ENCODE assay signal across 2 cellular contexts in genomic region chr2:134917958-134918517, GRCh38.
TF ChIP-seq lines count a peak whose summit lies in the region.

No MANE protein-coding gene starts in this region.

TF ChIP-seq in HEK293, 187 proteins besides CTCF, POLR2A, EP300 and RAD21 (continued from another document):
- TF ChIP-seq, protein P1, sequence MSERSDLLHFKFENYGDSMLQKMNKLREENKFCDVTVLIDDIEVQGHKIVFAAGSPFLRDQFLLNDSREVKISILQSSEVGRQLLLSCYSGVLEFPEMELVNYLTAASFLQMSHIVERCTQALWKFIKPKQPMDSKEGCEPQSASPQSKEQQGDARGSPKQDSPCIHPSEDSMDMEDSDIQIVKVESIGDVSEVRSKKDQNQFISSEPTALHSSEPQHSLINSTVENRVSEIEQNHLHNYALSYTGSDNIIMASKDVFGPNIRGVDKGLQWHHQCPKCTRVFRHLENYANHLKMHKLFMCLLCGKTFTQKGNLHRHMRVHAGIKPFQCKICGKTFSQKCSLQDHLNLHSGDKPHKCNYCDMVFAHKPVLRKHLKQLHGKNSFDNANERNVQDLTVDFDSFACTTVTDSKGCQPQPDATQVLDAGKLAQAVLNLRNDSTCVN (tag by site-specific recombination; optimal IDR thresholded peaks at IDR 0.05) = peak; percentile 43
- TF ChIP-seq ZFP37 (tag by site-specific recombination; IDR thresholded peaks at IDR 0.05) (0 out of 2 replicates have a peak, but pooled peaks have one; percentile 28), ZSCAN30 (tag by site-specific recombination; IDR thresholded peaks at IDR 0.05) (0 out of 2 replicates have a peak, but pooled peaks have one; percentile 24), ZBTB11 (tag by site-specific recombination; conservative IDR thresholded peaks at IDR 0.05; ENCODE audit: low read depth) (peak; percentile 43), YY1 (tag by site-specific recombination; IDR thresholded peaks at IDR 0.05) (0 out of 2 replicates have a peak, but pooled peaks have one; percentile 16)
- TF ChIP-seq, protein P2, sequence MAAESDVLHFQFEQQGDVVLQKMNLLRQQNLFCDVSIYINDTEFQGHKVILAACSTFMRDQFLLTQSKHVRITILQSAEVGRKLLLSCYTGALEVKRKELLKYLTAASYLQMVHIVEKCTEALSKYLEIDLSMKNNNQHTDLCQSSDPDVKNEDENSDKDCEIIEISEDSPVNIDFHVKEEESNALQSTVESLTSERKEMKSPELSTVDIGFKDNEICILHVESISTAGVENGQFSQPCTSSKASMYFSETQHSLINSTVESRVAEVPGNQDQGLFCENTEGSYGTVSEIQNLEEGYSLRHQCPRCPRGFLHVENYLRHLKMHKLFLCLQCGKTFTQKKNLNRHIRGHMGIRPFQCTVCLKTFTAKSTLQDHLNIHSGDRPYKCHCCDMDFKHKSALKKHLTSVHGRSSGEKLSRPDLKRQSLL (tag by site-specific recombination; IDR thresholded peaks at IDR 0.05) = 0 out of 2 replicates have a peak, but pooled peaks have one; percentile 31

TF ChIP-seq in GM12878, 131 proteins besides CTCF, POLR2A, EP300 and RAD21 (continued from another document and continues in another):
- TF ChIP-seq, protein P3, sequence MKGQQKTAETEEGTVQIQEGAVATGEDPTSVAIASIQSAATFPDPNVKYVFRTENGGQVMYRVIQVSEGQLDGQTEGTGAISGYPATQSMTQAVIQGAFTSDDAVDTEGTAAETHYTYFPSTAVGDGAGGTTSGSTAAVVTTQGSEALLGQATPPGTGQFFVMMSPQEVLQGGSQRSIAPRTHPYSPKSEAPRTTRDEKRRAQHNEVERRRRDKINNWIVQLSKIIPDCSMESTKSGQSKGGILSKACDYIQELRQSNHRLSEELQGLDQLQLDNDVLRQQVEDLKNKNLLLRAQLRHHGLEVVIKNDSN (IDR thresholded peaks at IDR 0.05; ENCODE audit: borderline replicate concordance, extremely low read length, insufficient read depth, low read depth, low read length) = no peak
- TF ChIP-seq ETV6 (conservative IDR thresholded peaks at IDR 0.05 in 1 of 2, IDR thresholded peaks at IDR 0.05 in 1 of 2; ENCODE audit: borderline replicate concordance in 1 of 2, low read depth in 1 of 2) (no peak; a peak in 1 of 4 replicates), RB1 (IDR thresholded peaks at IDR 0.05; ENCODE audit: borderline replicate concordance) (peak; percentile 41; the same call in 1 of the 2 replicates), TBL1XR1 (IDR thresholded peaks at IDR 0.05; ENCODE audit: low read depth, low read length) (no peak), MXI1 (IDR thresholded peaks at IDR 0.05; ENCODE audit: low read depth, low read length) (no peak; the same call in 1 of the 2 replicates), ZSCAN29 (IDR thresholded peaks at IDR 0.05) (no peak), STAT1 (conservative IDR thresholded peaks at IDR 0.05) (no peak), PBX3 (IDR thresholded peaks at IDR 0.05; ENCODE audit: insufficient replicate concordance, low read depth, low read length) (no peak), RELA (IDR thresholded peaks at IDR 0.05; ENCODE audit: borderline replicate concordance, partially characterized antibody) (no peak), SIN3A (IDR thresholded peaks at IDR 0.05; ENCODE audit: low read depth, low read length) (peak; percentile 32; the same call in 1 of the 2 replicates), POU2F2 (IDR thresholded peaks at IDR 0.05; ENCODE audit: borderline replicate concordance, low read depth, low read length) (peak; percentile 81; the same call in 2 of the 3 replicates), SIX5 (IDR thresholded peaks at IDR 0.05; ENCODE audit: low read depth, low read length, severe bottlenecking) (no peak), POLR2AphosphoS2 (IDR thresholded peaks at IDR 0.05; ENCODE audit: low read depth, low read length) (peak; percentile 78; the same call in 1 of the 2 replicates), MYC (IDR thresholded peaks at IDR 0.05; ENCODE audit: insufficient read depth, insufficient read length, insufficient replicate concordance, low read length, severe bottlenecking) (no peak), EZH2 (IDR thresholded peaks at IDR 0.05; ENCODE audit: borderline replicate concordance, control insufficient read depth, low read depth, low read length) (no peak), MYB (IDR thresholded peaks at IDR 0.05; ENCODE audit: borderline replicate concordance, low read depth, low read length) (no peak), REST (IDR thresholded peaks at IDR 0.05; ENCODE audit: low read depth, low read length) (0 out of 2 replicates have a peak, but pooled peaks have one; percentile 29), NKRF (conservative IDR thresholded peaks at IDR 0.05) (peak; percentile 54; the same call in 1 of the 2 replicates), SMAD1 (IDR thresholded peaks at IDR 0.05; ENCODE audit: low read depth, partially characterized antibody) (peak; percentile 70), BCL3 (IDR thresholded peaks at IDR 0.05; ENCODE audit: borderline replicate concordance, insufficient read depth, low read depth, low read length, poor library complexity, severe bottlenecking) (no peak), PML (IDR thresholded peaks at IDR 0.05; ENCODE audit: low read length) (peak; percentile 94), ZNF274 (IDR thresholded peaks at IDR 0.05; ENCODE audit: insufficient read depth, insufficient read length) (no peak), BRCA1 (IDR thresholded peaks at IDR 0.05; ENCODE audit: low read depth, low read length) (no peak), MLLT1 (IDR thresholded peaks at IDR 0.05) (peak; percentile 74), NBN (IDR thresholded peaks at IDR 0.05) (peak; percentile 23; the same call in 1 of the 2 replicates), TARDBP (IDR thresholded peaks at IDR 0.05; ENCODE audit: borderline replicate concordance) (no peak), FOXM1 (IDR thresholded peaks at IDR 0.05; ENCODE audit: low read depth, low read length) (no peak), CHD2 (IDR thresholded peaks at IDR 0.05; ENCODE audit: borderline replicate concordance, low read depth, low read length) (no peak)
- TF ChIP-seq, protein P4, sequence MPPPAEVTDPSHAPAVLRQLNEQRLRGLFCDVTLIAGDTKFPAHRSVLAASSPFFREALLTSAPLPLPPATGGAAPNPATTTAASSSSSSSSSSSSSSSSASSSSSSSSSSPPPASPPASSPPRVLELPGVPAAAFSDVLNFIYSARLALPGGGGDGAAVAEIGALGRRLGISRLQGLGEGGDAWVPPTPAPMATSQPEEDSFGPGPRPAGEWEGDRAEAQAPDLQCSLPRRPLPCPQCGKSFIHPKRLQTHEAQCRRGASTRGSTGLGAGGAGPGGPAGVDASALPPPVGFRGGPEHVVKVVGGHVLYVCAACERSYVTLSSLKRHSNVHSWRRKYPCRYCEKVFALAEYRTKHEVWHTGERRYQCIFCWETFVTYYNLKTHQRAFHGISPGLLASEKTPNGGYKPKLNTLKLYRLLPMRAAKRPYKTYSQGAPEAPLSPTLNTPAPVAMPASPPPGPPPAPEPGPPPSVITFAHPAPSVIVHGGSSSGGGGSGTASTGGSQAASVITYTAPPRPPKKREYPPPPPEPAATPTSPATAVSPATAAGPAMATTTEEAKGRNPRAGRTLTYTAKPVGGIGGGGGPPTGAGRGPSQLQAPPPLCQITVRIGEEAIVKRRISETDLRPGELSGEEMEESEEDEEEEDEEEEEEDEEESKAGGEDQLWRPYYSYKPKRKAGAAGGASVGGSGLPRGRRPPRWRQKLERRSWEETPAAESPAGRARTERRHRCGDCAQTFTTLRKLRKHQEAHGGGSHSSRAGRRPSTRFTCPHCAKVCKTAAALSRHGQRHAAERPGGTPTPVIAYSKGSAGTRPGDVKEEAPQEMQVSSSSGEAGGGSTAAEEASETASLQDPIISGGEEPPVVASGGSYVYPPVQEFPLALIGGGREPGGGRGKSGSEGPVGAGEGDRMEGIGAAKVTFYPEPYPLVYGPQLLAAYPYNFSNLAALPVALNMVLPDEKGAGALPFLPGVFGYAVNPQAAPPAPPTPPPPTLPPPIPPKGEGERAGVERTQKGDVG (CRISPR knock-in tag; IDR thresholded peaks at IDR 0.05) = no peak
- TF ChIP-seq, protein P5, sequence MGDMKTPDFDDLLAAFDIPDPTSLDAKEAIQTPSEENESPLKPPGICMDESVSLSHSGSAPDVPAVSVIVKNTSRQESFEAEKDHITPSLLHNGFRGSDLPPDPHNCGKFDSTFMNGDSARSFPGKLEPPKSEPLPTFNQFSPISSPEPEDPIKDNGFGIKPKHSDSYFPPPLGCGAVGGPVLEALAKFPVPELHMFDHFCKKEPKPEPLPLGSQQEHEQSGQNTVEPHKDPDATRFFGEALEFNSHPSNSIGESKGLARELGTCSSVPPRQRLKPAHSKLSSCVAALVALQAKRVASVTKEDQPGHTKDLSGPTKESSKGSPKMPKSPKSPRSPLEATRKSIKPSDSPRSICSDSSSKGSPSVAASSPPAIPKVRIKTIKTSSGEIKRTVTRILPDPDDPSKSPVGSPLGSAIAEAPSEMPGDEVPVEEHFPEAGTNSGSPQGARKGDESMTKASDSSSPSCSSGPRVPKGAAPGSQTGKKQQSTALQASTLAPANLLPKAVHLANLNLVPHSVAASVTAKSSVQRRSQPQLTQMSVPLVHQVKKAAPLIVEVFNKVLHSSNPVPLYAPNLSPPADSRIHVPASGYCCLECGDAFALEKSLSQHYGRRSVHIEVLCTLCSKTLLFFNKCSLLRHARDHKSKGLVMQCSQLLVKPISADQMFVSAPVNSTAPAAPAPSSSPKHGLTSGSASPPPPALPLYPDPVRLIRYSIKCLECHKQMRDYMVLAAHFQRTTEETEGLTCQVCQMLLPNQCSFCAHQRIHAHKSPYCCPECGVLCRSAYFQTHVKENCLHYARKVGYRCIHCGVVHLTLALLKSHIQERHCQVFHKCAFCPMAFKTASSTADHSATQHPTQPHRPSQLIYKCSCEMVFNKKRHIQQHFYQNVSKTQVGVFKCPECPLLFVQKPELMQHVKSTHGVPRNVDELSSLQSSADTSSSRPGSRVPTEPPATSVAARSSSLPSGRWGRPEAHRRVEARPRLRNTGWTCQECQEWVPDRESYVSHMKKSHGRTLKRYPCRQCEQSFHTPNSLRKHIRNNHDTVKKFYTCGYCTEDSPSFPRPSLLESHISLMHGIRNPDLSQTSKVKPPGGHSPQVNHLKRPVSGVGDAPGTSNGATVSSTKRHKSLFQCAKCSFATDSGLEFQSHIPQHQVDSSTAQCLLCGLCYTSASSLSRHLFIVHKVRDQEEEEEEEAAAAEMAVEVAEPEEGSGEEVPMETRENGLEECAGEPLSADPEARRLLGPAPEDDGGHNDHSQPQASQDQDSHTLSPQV (IDR thresholded peaks at IDR 0.05) = no peak
